In the genomic region with DNA sequence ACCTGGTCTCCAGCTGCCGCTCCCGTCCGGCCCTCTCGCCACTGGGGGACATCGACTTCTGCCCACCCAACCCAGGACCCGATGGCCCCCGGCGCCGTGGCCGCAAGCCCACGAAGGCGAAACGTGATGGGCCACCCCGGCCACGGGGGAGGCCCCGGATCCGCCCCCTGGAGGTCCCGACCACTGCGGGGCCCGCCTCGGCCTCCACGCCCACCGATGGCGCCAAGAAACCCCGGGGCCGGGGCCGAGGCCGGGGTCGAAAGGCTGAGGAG, we compare ENCODE assay signal across 29 cellular contexts. TPM values are rescaled to one million over a fixed set of nuclear protein-coding genes. Genes with fewer than 3 reads are reported as not detected.
"Had no signal": no experiment of that assay in that cellular context is flagged by ENCODE, and none has a peak within 500 bp of the region (broad histone marks: within the 10 kb centered on the region; RNA-seq: fewer than 3 reads in every experiment).

No MANE protein-coding gene starts in this region.

- H3K27ac ChIP-seq: colonic mucosa, epithelial cell of prostate, gastrocnemius medialis, neutrophil, pancreas, suprapubic skin, thyroid gland had no signal

- FAIRE-seq: kidney, pancreas had no signal

- H3K4me3 ChIP-seq: colonic mucosa, gastrocnemius medialis, lung, pancreas, smooth muscle cell, suprapubic skin, thyroid gland had no signal

- H3K4me2 ChIP-seq: smooth muscle cell had no signal

- H3K9me3 ChIP-seq: colonic mucosa, gastrocnemius medialis, neutrophil, pancreas, suprapubic skin, thyroid gland had no signal

- H3K27me3 ChIP-seq: colonic mucosa, gastrocnemius medialis, neutrophil, pancreas, suprapubic skin, thyroid gland had no signal

- ATAC-seq: esophagus mucosa; gastrocnemius medialis; left lobe of liver; natural killer cell; pancreas; sciatic nerve; stimulated activated naive CD8-positive, alpha-beta T cell treated with anti-CD3 and anti-CD28 coated beads, Interleukin-15, amount 100 ng/mL, for 72 hours had no signal

- H3K27ac Mint-ChIP-seq: dendritic cell treated with granulocyte-macrophage colony-stimulating factor and Interleukin-4, amounts not matched to agents 40 ng/mL and 50 ng/mL, for 4 days; endodermal cell; memory B cell; natural killer cell; type B pancreatic cell had no signal

- H3K4me1 ChIP-seq: colonic mucosa, pancreas had no signal

- H3K9me3 Mint-ChIP-seq: dendritic cell treated with granulocyte-macrophage colony-stimulating factor and Interleukin-4, amounts not matched to agents 40 ng/mL and 50 ng/mL, for 4 days; endodermal cell; memory B cell; natural killer cell; stimulated activated naive CD8-positive, alpha-beta T cell treated with anti-CD3 and anti-CD28 coated beads, Interleukin-15, amount 100 ng/mL, for 72 hours; type B pancreatic cell had no signal

- DNase-seq: colonic mucosa; effector CD8-positive, alpha-beta T cell; endodermal cell; foreskin fibroblast; gastrocnemius medialis; head of caudate nucleus; natural killer cell; retina; stimulated activated CD4-positive, alpha-beta T cell treated with anti-CD3 and anti-CD28 coated beads, Interleukin-12 subunit alpha, Interleukin-12 subunit beta, amount 100 ng/mL, for 4 hours; stimulated activated CD4-positive, alpha-beta T cell treated with anti-CD3 and anti-CD28 coated beads, Interleukin-1b, Interleukin-23, amount 100 ng/mL, for 48 hours; stimulated activated CD4-positive, alpha-beta T cell treated with anti-CD3 and anti-CD28 coated beads, Interleukin-4, amount 100 ng/mL, for 1 hour; stimulated activated CD8-positive, alpha-beta memory T cell treated with anti-CD3 and anti-CD28 coated beads, Interleukin-4, amount 100 ng/mL, for 48 hours; stimulated activated naive CD4-positive, alpha-beta T cell; stimulated activated naive CD8-positive, alpha-beta T cell treated with anti-CD3 and anti-CD28 coated beads, Interleukin-15, amount 100 ng/mL, for 72 hours; thyroid gland had no signal

- H3K36me3 Mint-ChIP-seq: natural killer cell had no signal

- H3K27me3 Mint-ChIP-seq: dendritic cell treated with granulocyte-macrophage colony-stimulating factor and Interleukin-4, amounts not matched to agents 40 ng/mL and 50 ng/mL, for 4 days; memory B cell; stimulated activated naive CD8-positive, alpha-beta T cell treated with anti-CD3 and anti-CD28 coated beads, Interleukin-15, amount 100 ng/mL, for 72 hours; type B pancreatic cell had no signal

- H3K4me3 Mint-ChIP-seq: dendritic cell treated with granulocyte-macrophage colony-stimulating factor and Interleukin-4, amounts not matched to agents 40 ng/mL and 50 ng/mL, for 4 days; endodermal cell; memory B cell; natural killer cell; stimulated activated naive CD8-positive, alpha-beta T cell treated with anti-CD3 and anti-CD28 coated beads, Interleukin-15, amount 100 ng/mL, for 72 hours; type B pancreatic cell had no signal

RNA-seq across cellular contexts. Expression of a gene that starts 16.5 kb away (rescaled TPM):
- polyA plus RNA-seq: neural cell had no signal

RNA-seq across cellular contexts. Expression of a gene that starts 42.3 kb away (rescaled TPM):
- polyA plus RNA-seq: neural cell had no signal
